10 cellular contexts compared by ENCODE assay signal in genomic region chr12:53044052-53044581, GRCh38. TPM values are rescaled to one million over a fixed set of nuclear protein-coding genes. Genes with fewer than 3 reads are reported as not detected.
A peak's percentile ranks its signal among the peaks of the same experiment; 100 is the strongest.
DNase-seq lines count a peak whose midpoint lies in the region; ATAC-seq and TF ChIP-seq lines count a peak whose summit lies in the region.
"Had no signal": no experiment of that assay in that cellular context is flagged by ENCODE, and none has a peak within 500 bp of the region (broad histone marks: within the 10 kb centered on the region; RNA-seq: fewer than 3 reads in every experiment).

No MANE protein-coding gene starts in this region.

- 0 out of 2 replicates have a peak overlapping the region, but pooled peaks have one; percentile 58 for H3K23ac ChIP-seq in IMR-90 (ENCODE audit: low read depth, low read length)

- H3K4me3 ChIP-seq in AG10803 (ENCODE audit: low read length) = no peak overlapping the region
- H3K4me3 ChIP-seq in IMR-90 (ENCODE audit: insufficient read depth, low read depth, low read length) = no peak overlapping the region
- peak overlapping the region in 2 of 4 donors; percentile 7 to 76 for H3K4me3 ChIP-seq in esophagus muscularis mucosa

- in situ Hi-C loops in IMR-90 (cut with MboI; ENCODE audit: low sequenced_read_pairs) = no loop called here

- no peak overlapping the region for H3K14ac ChIP-seq in IMR-90 (replicated peaks; ENCODE audit: low read depth, low read length)

- H3K18ac ChIP-seq in IMR-90 (ENCODE audit: low read depth, low read length) = no peak overlapping the region

- no peak overlapping the region for H3K27ac ChIP-seq in IMR-90 (ENCODE audit: insufficient read depth, low read length)
- peak overlapping the region; percentile 98 to 99 (median 99) for H3K27ac ChIP-seq in esophagus muscularis mucosa (replicated peaks in 1 of 4)

- dilution Hi-C loops in IMR-90 (cut with HindIII; ENCODE audit: low sequenced_read_pairs, unreplicated experiment) = no loop called here

- no peak overlapping the region for H3K9ac ChIP-seq in IMR-90 (ENCODE audit: low read depth, low read length)

- no peak overlapping the region for H3K4me2 ChIP-seq in IMR-90 (ENCODE audit: low read depth, low read length)

- no peak for TF ChIP-seq EP300 in esophagus muscularis mucosa (IDR thresholded peaks at IDR 0.05)

- no peak overlapping the region for H2BK15ac ChIP-seq in IMR-90 (ENCODE audit: low read depth, low read length)

- H2BK20ac ChIP-seq in IMR-90 (ENCODE audit: low read depth, low read length) = no peak overlapping the region

- H3K79me1 ChIP-seq in IMR-90 (ENCODE audit: low read depth in 1 of 2, low read length in 2 of 2) = peaks cover 10 to 55% of the 10 kb centered on the region in 2 experiments

- peaks cover 19% of the 10 kb centered on the region for H3K9me1 ChIP-seq in IMR-90 (ENCODE audit: insufficient read depth, low read length)

- no peak overlapping the region for H4K8ac ChIP-seq in IMR-90 (ENCODE audit: low read depth in 2 of 2, low read length in 2 of 2)

- no peak overlapping the region for H3K56ac ChIP-seq in IMR-90 (ENCODE audit: extremely low read depth, insufficient read depth, low read length)

- DNase-seq in AG10803 (ENCODE audit: low read depth) (peak; percentile 48), IMR-90 (no peak), esophagus muscularis mucosa (ENCODE audit: extremely low spot score) (no peak), pons (ENCODE audit: low spot score) (peak; percentile 87), NCI-H2081 (lab: John Stamatoyannopoulos, UW) (no peak), mucosa of gallbladder (ENCODE audit: low spot score) (no peak), LoVo (ENCODE audit: low spot score) (no peak), MCF 10A (ENCODE audit: unreplicated experiment) (no peak)
- DNase-seq: activated CD8-positive, alpha-beta T cell treated with anti-CD3 and anti-CD28 coated beads for 36 hours had no signal

- TF ChIP-seq POLR2A in IMR-90 (IDR thresholded peaks at IDR 0.05; ENCODE audit: low read depth, low read length) (no peak), esophagus muscularis mucosa (IDR thresholded peaks at IDR 0.05; ENCODE audit: low read depth) (no peak)

- peak overlapping the region; percentile 68 for H2AK9ac ChIP-seq in IMR-90 (replicated peaks; ENCODE audit: low read depth, low read length, poor library complexity)

- H2AFZ ChIP-seq in IMR-90 (replicated peaks; ENCODE audit: low read length, poor library complexity) = peak overlapping the region; percentile 2

- CTCF ChIA-PET in IMR-90 (lab: Yijun Ruan, JAX) = no interaction called here
- CTCF ChIA-PET in MCF 10A (lab: Yijun Ruan, JAX) = interaction anchor here (0.6 to 2.0 kb wide), 5 partner anchors 9 to 528 kb away, joined by 3 to 6 read pairs (median 4); no protein-coding TSS in a partner anchor

- no peak for ATAC-seq in IMR-90 (ENCODE audit: low read depth)
- ATAC-seq: activated CD8-positive, alpha-beta T cell treated with anti-CD3 and anti-CD28 coated beads for 36 hours had no signal

- no peak overlapping the region for H3K27ac Mint-ChIP-seq in MCF 10A (ENCODE audit: low read depth, unreplicated experiment)
- H3K27ac Mint-ChIP-seq: activated CD8-positive, alpha-beta T cell treated with anti-CD3 and anti-CD28 coated beads for 36 hours had no signal

- POLR2A ChIA-PET in IMR-90 (lab: Charles Lee; ENCODE audit: unreplicated experiment) = interaction anchor here (0.6 kb wide), 1 partner anchor 202 kb away, joined by 3 read pairs; no protein-coding TSS in a partner anchor
- POLR2A ChIA-PET in MCF 10A (lab: Yijun Ruan, JAX) = interaction anchor here (0.7 to 3.8 kb wide), 3 partner anchors 10 to 251 kb away, joined by 3 to 16 read pairs (median 3); partner anchors contain the start of gene PFDN5

- H3K4me3 Mint-ChIP-seq in MCF 10A (ENCODE audit: unreplicated experiment) = no peak overlapping the region
- H3K4me3 Mint-ChIP-seq: activated CD8-positive, alpha-beta T cell treated with anti-CD3 and anti-CD28 coated beads for 36 hours had no signal

- H3K9me3 ChIP-seq in IMR-90 (ENCODE audit: control insufficient read depth, insufficient read depth, low read length) (no peaks in the 10 kb centered on the region), esophagus muscularis mucosa (no peaks in the 10 kb centered on the region)

- H3K27me3 ChIP-seq in IMR-90 (ENCODE audit: control insufficient read depth, insufficient read depth, low read length) (no peaks in the 10 kb centered on the region), esophagus muscularis mucosa (no peaks in the 10 kb centered on the region)

- intact Hi-C loops in IMR-90 (cut with micrococcal nuclease) = no loop called here
- intact Hi-C loops in esophagus muscularis mucosa (cut with DNase I) = no loop called here
- intact Hi-C loops in MCF 10A (cut with micrococcal nuclease) = no loop called here

- peaks cover 6% of the 10 kb centered on the region; the same call in 1 of the 2 replicates for H4K20me1 ChIP-seq in IMR-90 (ENCODE audit: insufficient read depth, low read length)

- H3K4ac ChIP-seq in IMR-90 (ENCODE audit: low read depth, low read length) = no peak overlapping the region; the same call in 1 of the 2 replicates

- H2BK5ac ChIP-seq in IMR-90 (ENCODE audit: low read depth, low read length, poor library complexity, severe bottlenecking) = no peak overlapping the region

- no peak for TF ChIP-seq RAD21 in IMR-90 (IDR thresholded peaks at IDR 0.05; ENCODE audit: low read length)

- H3K36me3 Mint-ChIP-seq in MCF 10A (ENCODE audit: insufficient read depth, unreplicated experiment) = peaks cover 53% of the 10 kb centered on the region

- TF ChIP-seq CTCF in AG10803 (conservative IDR thresholded peaks at IDR 0.05; ENCODE audit: low read length) (no peak), IMR-90 (conservative IDR thresholded peaks at IDR 0.05; ENCODE audit: low read depth, low read length) (no peak), esophagus muscularis mucosa (IDR thresholded peaks at IDR 0.05) (no peak), MCF 10A (IDR thresholded peaks at IDR 0.05; ENCODE audit: unreplicated experiment) (no peak)

- H3K27me3 Mint-ChIP-seq in MCF 10A (ENCODE audit: insufficient read depth, unreplicated experiment) = no peaks in the 10 kb centered on the region
- H3K27me3 Mint-ChIP-seq: activated CD8-positive, alpha-beta T cell treated with anti-CD3 and anti-CD28 coated beads for 36 hours had no signal

- peaks cover 25% of the 10 kb centered on the region for H3K4me1 Mint-ChIP-seq in MCF 10A (ENCODE audit: insufficient read depth, unreplicated experiment)

- H3K9me3 Mint-ChIP-seq in MCF 10A (ENCODE audit: unreplicated experiment) = no peaks in the 10 kb centered on the region
- H3K9me3 Mint-ChIP-seq: activated CD8-positive, alpha-beta T cell treated with anti-CD3 and anti-CD28 coated beads for 36 hours had no signal

- H2BK120ac ChIP-seq in IMR-90 (ENCODE audit: low read depth, low read length) = no peak overlapping the region

- H3K4me1 ChIP-seq in IMR-90 (ENCODE audit: control insufficient read depth, insufficient read depth, low read length) = peaks cover 18% of the 10 kb centered on the region
- H3K4me1 ChIP-seq in esophagus muscularis mucosa = peaks cover 49 to 65% (median 64%) of the 10 kb centered on the region in 4 donors

- peaks cover 12% of the 10 kb centered on the region for H3K36me3 ChIP-seq in IMR-90 (ENCODE audit: control insufficient read depth, insufficient read depth, low read length)
- H3K36me3 ChIP-seq in esophagus muscularis mucosa = peaks cover 6 to 33% (median 19%) of the 10 kb centered on the region in 4 donors

- H2AK5ac ChIP-seq in IMR-90 (ENCODE audit: low read depth, low read length) = no peak overlapping the region

- no peak overlapping the region for H4K5ac ChIP-seq in IMR-90 (ENCODE audit: low read depth, low read length)

- 83% methylated on average over 1 of the region's 10 CpGs; no CpG with 5 or more reads in 1 of the 2 experiments for WGBS in IMR-90 (ENCODE audit: extremely low coverage in 2 of 2, insufficient read length in 1 of 2), 2 experiments
- WGBS in esophagus muscularis mucosa = 60% methylated on average over 10 of the region's 10 CpGs

- BruUV-seq in IMR-90 (replicated peaks; lab: Mats Ljungman, UMichigan) = no TSS peak
- BruUV-seq in MCF 10A (replicated peaks; lab: Mats Ljungman, UMichigan) = no TSS peak

- H4K91ac ChIP-seq in IMR-90 (ENCODE audit: insufficient read depth, low read depth, low read length) = no peak overlapping the region

TF ChIP-seq in IMR-90, 13 proteins besides CTCF, POLR2A, EP300 and RAD21 (continues in another document):
- TF ChIP-seq MXI1 (IDR thresholded peaks at IDR 0.05; ENCODE audit: borderline replicate concordance, low read depth, low read length) = no peak

RNA-seq across cellular contexts. Expression of gene TNS2, which starts 5.7 kb away (rescaled TPM):
- total RNA-seq in IMR-90 (2012; rRNA removed) (10.4 and 10.6 TPM in 2 replicates), esophagus muscularis mucosa (100 to 1,000 TPM; 173 to 226 (median 202) TPM), mucosa of gallbladder (124 TPM), MCF 10A (2022) (22.3 and 26.3 TPM in 2 replicates)
- 67.2 and 68.0 TPM in 2 replicates for polyA plus RNA-seq in IMR-90 (2012; rRNA removed)
- 18.8 and 35.8 TPM in 2 replicates for polyA plus RNA-seq in IMR-90 (2012; cell fraction: cytosol; rRNA removed)
- polyA plus RNA-seq in IMR-90 (2012; cell fraction: nucleus; rRNA removed; ENCODE audit: low replicate concordance) = 243 and 578 TPM in 2 replicates

RNA-seq across cellular contexts. Expression of gene SPRYD3, which starts 35.1 kb away (rescaled TPM):
- 21.7 and 25.6 TPM in 2 replicates for total RNA-seq in IMR-90 (2012; rRNA removed)
- polyA plus RNA-seq in IMR-90 (2012; rRNA removed) = 27.8 and 28.8 TPM in 2 replicates
- polyA plus RNA-seq in IMR-90 (2012; cell fraction: cytosol; rRNA removed) = 20.9 and 26.7 TPM in 2 replicates
- polyA plus RNA-seq in IMR-90 (2012; cell fraction: nucleus; rRNA removed; ENCODE audit: low replicate concordance) = 24.4 and 31.3 TPM in 2 replicates
- 100 to 1,000 TPM in 2 of 4 donors, 10 to 100 TPM in 2; 79.7 to 125 (median 99.1) TPM for total RNA-seq in esophagus muscularis mucosa
- 68.4 TPM for total RNA-seq in mucosa of gallbladder
- total RNA-seq in MCF 10A (2022) = 35.2 and 39.9 TPM in 2 replicates

RNA-seq across cellular contexts. Expression of gene EIF4B, which starts 37.9 kb away (rescaled TPM):
- total RNA-seq in IMR-90 (2012; rRNA removed) = 671 and 1,144 TPM in 2 replicates
- polyA plus RNA-seq in IMR-90 (2012; rRNA removed) = 227 and 313 TPM in 2 replicates
- 54.7 and 79.0 TPM in 2 replicates for polyA plus RNA-seq in IMR-90 (2012; cell fraction: cytosol; rRNA removed)
- 40.3 and 157 TPM in 2 replicates for polyA plus RNA-seq in IMR-90 (2012; cell fraction: nucleus; rRNA removed; ENCODE audit: low replicate concordance)
- total RNA-seq in esophagus muscularis mucosa = 100 to 1,000 TPM; 400 to 648 (median 576) TPM
- total RNA-seq in mucosa of gallbladder = 546 TPM
- 580 and 658 TPM in 2 replicates for total RNA-seq in MCF 10A (2022)

RNA-seq across cellular contexts. Expression of gene IGFBP6, which starts 53.4 kb away (rescaled TPM):
- 124 and 140 TPM in 2 replicates for total RNA-seq in IMR-90 (2012; rRNA removed)
- 337 and 373 TPM in 2 replicates for polyA plus RNA-seq in IMR-90 (2012; rRNA removed)
- polyA plus RNA-seq in IMR-90 (2012; cell fraction: cytosol; rRNA removed) = 592 and 623 TPM in 2 replicates
- polyA plus RNA-seq in IMR-90 (2012; cell fraction: nucleus; rRNA removed; ENCODE audit: low replicate concordance) = 90.7 and 186 TPM in 2 replicates
- 1,000 to 10,000 TPM in 1 of 4 donors, 100 to 1,000 TPM in 3; 626 to 1,141 (median 795) TPM for total RNA-seq in esophagus muscularis mucosa
- total RNA-seq in mucosa of gallbladder = 22.8 TPM
- 6.4 and 12.0 TPM in 2 replicates for total RNA-seq in MCF 10A (2022)

RNA-seq across cellular contexts. Expression of gene SOAT2, which starts 59.2 kb away (rescaled TPM):
- under 0.01 and 0.18 TPM in 2 replicates for total RNA-seq in IMR-90 (2012; rRNA removed)
- 0.39 and 0.55 TPM in 2 replicates for polyA plus RNA-seq in IMR-90 (2012; rRNA removed)
- 0.18 and 0.27 TPM in 2 replicates for polyA plus RNA-seq in IMR-90 (2012; cell fraction: cytosol; rRNA removed)
- polyA plus RNA-seq in IMR-90 (2012; cell fraction: nucleus; rRNA removed; ENCODE audit: low replicate concordance) = 0.52 and 1.3 TPM in 2 replicates
- not detected for total RNA-seq in esophagus muscularis mucosa
- total RNA-seq in mucosa of gallbladder = 0.75 TPM
- not detected in 2 replicates for total RNA-seq in MCF 10A (2022)
- total RNA-seq: LHCN-M2 had no signal

Comparison
In these comparisons a context has a peak if more than half of its experiments do, and no peak if none do; other contexts are left out.
1. DNase-seq: peak in AG10803 (single experiment) and pons (single experiment); none in IMR-90 (single experiment), esophagus muscularis mucosa (single experiment), NCI-H2081 (0 of 2), mucosa of gallbladder (single experiment), LoVo (single experiment) and MCF 10A (single experiment).